In genomic region chr2:41736105-41736567, GRCh38 we compare ENCODE assay signal across 8 cellular contexts.
DNase-seq lines count a peak whose midpoint lies in the region; ATAC-seq and TF ChIP-seq lines count a peak whose summit lies in the region.

No MANE protein-coding gene starts in this region.

- H3K4me1 ChIP-seq in adipocyte (ENCODE audit: control insufficient read depth, insufficient read depth, low read length) (peaks cover 42% of the 10 kb centered on the region), PC-3 (ENCODE audit: insufficient read depth, low read length) (no peaks in the 10 kb centered on the region)

- intact Hi-C loops in PC-3 (cut with micrococcal nuclease) (no loop called here), lower leg skin (cut with DNase I; ENCODE audit: low total_unique reads) (no loop called here)

- H3K4me2 ChIP-seq in PC-3 (ENCODE audit: low read length), result no peak overlapping the region

- H4K20me1 ChIP-seq in PC-3 (ENCODE audit: low read length), result no peaks in the 10 kb centered on the region

- 61 to 72% methylated on average over 5 of the region's 5 CpGs for WGBS in lower leg skin, 2 donors

- no TSS peak for BruUV-seq in PC-3 (replicated peaks; lab: Mats Ljungman, UMichigan)

- no peaks in the 10 kb centered on the region for H3K9me3 ChIP-seq in adipocyte (ENCODE audit: control insufficient read depth, low read length)
- no peaks in the 10 kb centered on the region for H3K9me3 ChIP-seq in PC-3 (ENCODE audit: low read length)

- H3K4me3 ChIP-seq in adipocyte (ENCODE audit: low read length) (no peak overlapping the region), PC-3 (ENCODE audit: low read length) (no peak overlapping the region), lower leg skin (ENCODE audit: low read depth, poor library complexity, severe bottlenecking) (no peak overlapping the region)

- H3K9ac ChIP-seq in adipocyte (ENCODE audit: low read length) (peak overlapping the region; percentile 71), PC-3 (ENCODE audit: low read length) (no peak overlapping the region)

- no peak for TF ChIP-seq POLR2A in lower leg skin (IDR thresholded peaks at IDR 0.05)

- no peak overlapping the region for H3K27ac ChIP-seq in PC-3 (ENCODE audit: low read length)

- no peaks in the 10 kb centered on the region for H3K9me2 ChIP-seq in PC-3 (replicated peaks; ENCODE audit: low read length)

- DNase-seq in CD1c-positive myeloid dendritic cell (ENCODE audit: extremely low spot score) (peak; percentile 83), GM20000 (ENCODE audit: low spot score) (peak; percentile 24), adipocyte (ENCODE audit: low read depth) (no peak), PC-3 (no peak), NCI-H1417 treated with DMSO at 0.1 percent for 48 hours (lab: John Stamatoyannopoulos, UW) (no peak), lower leg skin (ENCODE audit: low spot score in 2 of 2) (no peak)
- no peak for DNase-seq in activated effector memory CD4-positive, alpha-beta T cell treated with anti-CD3 and anti-CD28 coated beads, Interleukin-2, amount 50 U/mL, for 16 hours

- H2AFZ ChIP-seq in PC-3 (ENCODE audit: low read length), result no peak overlapping the region

- peak; percentile 97 for ATAC-seq in HG03442 (IDR thresholded peaks at IDR 0.05; ENCODE audit: unreplicated experiment)
- no peak for ATAC-seq in PC-3

- H3F3A ChIP-seq in PC-3 (ENCODE audit: low read length, unreplicated experiment), result no peaks in the 10 kb centered on the region

- H3K27me3 ChIP-seq in adipocyte (replicated peaks; ENCODE audit: control insufficient read depth, insufficient read depth, low read length) (no peaks in the 10 kb centered on the region), PC-3 (ENCODE audit: low read length) (peaks cover 29% of the 10 kb centered on the region)

- no peaks in the 10 kb centered on the region for H3K79me2 ChIP-seq in PC-3 (ENCODE audit: low read length)

- TF ChIP-seq CTCF in GM20000 (IDR thresholded peaks at IDR 0.05; ENCODE audit: extremely low read depth, missing control alignments), result no peak
- TF ChIP-seq CTCF in PC-3 (conservative IDR thresholded peaks at IDR 0.05; ENCODE audit: low read depth, low read length), result no peak
- no peak for TF ChIP-seq CTCF in lower leg skin (IDR thresholded peaks at IDR 0.05)

- CTCF ChIA-PET in PC-3 (lab: Charles Lee), result no interaction called here

- POLR2A ChIA-PET in PC-3 (lab: Charles Lee; ENCODE audit: unreplicated experiment), result no interaction called here

- H3K36me3 ChIP-seq in adipocyte (ENCODE audit: control insufficient read depth, insufficient read depth, low read length, severe bottlenecking) (no peaks in the 10 kb centered on the region), PC-3 (ENCODE audit: low read depth, low read length) (no peaks in the 10 kb centered on the region)

Comparison
In these comparisons a context has a peak if more than half of its experiments do, and no peak if none do; other contexts are left out.
1. DNase-seq: peak in CD1c-positive myeloid dendritic cell (single experiment) and GM20000 (single experiment); none in adipocyte (single experiment), activated effector memory CD4-positive, alpha-beta T cell treated with anti-CD3 and anti-CD28 coated beads, Interleukin-2, amount 50 U/mL, for 16 hours (single experiment), PC-3 (single experiment), NCI-H1417 treated with DMSO at 0.1 percent for 48 hours (single experiment) and lower leg skin (0 of 2).